ENCODE assay signal across 9 cellular contexts in the genomic region with DNA sequence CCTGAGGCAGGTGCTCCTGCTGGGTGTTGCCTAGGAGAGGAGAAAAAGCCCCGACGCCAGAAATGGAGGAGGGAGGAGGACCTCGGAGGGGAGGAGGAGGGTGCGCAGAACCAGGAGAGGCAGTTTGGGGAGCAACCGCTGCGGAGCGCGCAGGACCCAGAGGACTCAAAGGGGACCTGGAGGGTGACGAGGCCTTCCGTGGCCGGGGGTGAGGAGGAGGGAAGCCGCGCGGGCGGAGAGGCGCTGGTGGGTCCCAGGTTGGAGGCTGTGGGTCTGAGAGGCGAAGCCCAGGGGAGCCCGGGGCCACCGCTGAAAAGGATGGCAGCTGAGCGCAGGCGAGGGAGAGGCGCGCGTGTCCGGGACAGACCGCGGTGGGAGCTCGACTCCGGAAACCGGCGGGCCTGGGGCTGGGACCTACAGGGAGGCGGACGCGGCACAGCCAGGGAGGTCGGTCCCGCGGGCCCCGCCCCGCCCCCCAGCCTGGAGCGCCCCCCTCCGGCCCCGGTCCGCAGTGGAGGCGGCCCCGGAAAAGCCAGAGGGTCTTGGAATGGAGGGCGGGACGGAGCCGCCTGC. TPM values are rescaled to one million over a fixed set of nuclear protein-coding genes. Genes with fewer than 3 reads are reported as not detected.
DNase-seq lines count a peak whose midpoint lies in the region; ATAC-seq and TF ChIP-seq lines count a peak whose summit lies in the region.
"Had no signal": no experiment of that assay in that cellular context is flagged by ENCODE, and none has a peak within 500 bp of the region (broad histone marks: within the 10 kb centered on the region; RNA-seq: fewer than 3 reads in every experiment).

No MANE protein-coding gene starts in this region.

- TF ChIP-seq CTCF in OCI-LY1 (IDR thresholded peaks at IDR 0.05; ENCODE audit: low read length) (peak; percentile 63), cardiac fibroblast (IDR thresholded peaks at IDR 0.05; ENCODE audit: low read depth, low read length) (no peak)

- no peaks in the 10 kb centered on the region for H3F3A ChIP-seq in OCI-LY1 (ENCODE audit: insufficient read depth, low read length)

- H3K9me3 ChIP-seq in OCI-LY1 (ENCODE audit: low read length) (no peaks in the 10 kb centered on the region), mesenchymal stem cell (ENCODE audit: control insufficient read depth, low read length) (no peaks in the 10 kb centered on the region)
- H3K9me3 ChIP-seq: neutrophil had no signal

- H3K27me3 ChIP-seq in ACC112 (ENCODE audit: insufficient read depth, low read length) (0 out of 2 replicates have a peak, but pooled peaks cover 6% of the 10 kb centered on the region), OCI-LY1 (ENCODE audit: insufficient read depth, low read length) (no peaks in the 10 kb centered on the region), mesenchymal stem cell (ENCODE audit: control insufficient read depth in 1 of 2, insufficient read depth in 1 of 2, low read length in 2 of 2) (peaks cover 0 to 62% of the 10 kb centered on the region in 2 experiments)

- H3K27ac ChIP-seq in ACC112 (ENCODE audit: low read depth, low read length) (no peak overlapping the region), OCI-LY1 (ENCODE audit: low read depth, low read length, poor library complexity, severe bottlenecking) (no peak overlapping the region), mesenchymal stem cell (ENCODE audit: low read length, poor library complexity, severe bottlenecking) (no peak overlapping the region)
- H3K27ac ChIP-seq: neutrophil had no signal

- no peak overlapping the region for H2BK120ac ChIP-seq in mesenchymal stem cell (ENCODE audit: low read depth, low read length)

- H3K79me2 ChIP-seq in ACC112 (ENCODE audit: control insufficient read depth, insufficient read depth, low read length, unreplicated experiment) (no peaks in the 10 kb centered on the region), OCI-LY1 (ENCODE audit: insufficient read depth, low read length) (no peaks in the 10 kb centered on the region)

- H3K23ac ChIP-seq in mesenchymal stem cell (ENCODE audit: low read length in 2 of 2), result peak overlapping the region in 1 of 2 experiments; percentile 89

- H3K18ac ChIP-seq in mesenchymal stem cell (ENCODE audit: low read depth in 1 of 2, low read length in 2 of 2), result peak overlapping the region in 1 of 2 experiments; percentile 66

- H2AK5ac ChIP-seq in mesenchymal stem cell (ENCODE audit: low read length, severe bottlenecking), result no peak overlapping the region

- H4K91ac ChIP-seq in mesenchymal stem cell (ENCODE audit: low read length), result peak overlapping the region; percentile 6

- peak overlapping the region; percentile 80 for H3K4me2 ChIP-seq in OCI-LY1 (ENCODE audit: low read length)
- H3K4me2 ChIP-seq in mesenchymal stem cell (ENCODE audit: low read length, poor library complexity, severe bottlenecking), result peak overlapping the region; percentile 95

- no peak overlapping the region for H3K4ac ChIP-seq in mesenchymal stem cell (ENCODE audit: low read depth in 1 of 2, low read length in 2 of 2)

- ATAC-seq in GM18502 (IDR thresholded peaks at IDR 0.05; ENCODE audit: poor library complexity, unreplicated experiment) (peak; percentile 40), HG02938 (IDR thresholded peaks at IDR 0.05; ENCODE audit: unreplicated experiment) (peak; percentile 35)

- H2AFZ ChIP-seq in ACC112 (ENCODE audit: low read length, unreplicated experiment) (peak overlapping the region; percentile 44), OCI-LY1 (ENCODE audit: low read length) (no peak overlapping the region), mesenchymal stem cell (ENCODE audit: low read depth, low read length) (peak overlapping the region; percentile 37)

- H3K4me1 ChIP-seq in ACC112 (ENCODE audit: control insufficient read depth, insufficient read depth, low read length, unreplicated experiment) (peaks cover 27% of the 10 kb centered on the region), OCI-LY1 (ENCODE audit: insufficient read depth, low read length, severe bottlenecking) (peaks cover 4% of the 10 kb centered on the region), mesenchymal stem cell (ENCODE audit: control insufficient read depth, insufficient read depth, low read depth, low read length) (peaks cover 61% of the 10 kb centered on the region)

- H4K8ac ChIP-seq in mesenchymal stem cell (ENCODE audit: low read length), result peak overlapping the region; percentile 67

- H3K4me3 ChIP-seq in ACC112 (ENCODE audit: low read depth, low read length), result peak overlapping the region; percentile 77
- H3K4me3 ChIP-seq in OCI-LY1 (ENCODE audit: low read depth, low read length, poor library complexity, severe bottlenecking), result peak overlapping the region; percentile 63
- peak overlapping the region; percentile 46 to 53 for H3K4me3 ChIP-seq in cardiac fibroblast (replicated peaks in 1 of 2; ENCODE audit: low read depth in 2 of 2, low read length in 2 of 2)
- peak overlapping the region in 1 of 2 experiments; percentile 71 for H3K4me3 ChIP-seq in mesenchymal stem cell (ENCODE audit: insufficient read depth in 1 of 2, low read depth in 1 of 2, low read length in 2 of 2)

- H4K20me1 ChIP-seq in OCI-LY1 (ENCODE audit: insufficient read depth, low read length), result no peaks in the 10 kb centered on the region

- peak overlapping the region in 1 of 2 experiments; percentile 26 for H3K14ac ChIP-seq in mesenchymal stem cell (ENCODE audit: low read length in 2 of 2)

- H3K36me3 ChIP-seq in ACC112 (ENCODE audit: insufficient read depth, low read length), result no peaks in the 10 kb centered on the region
- no peaks in the 10 kb centered on the region for H3K36me3 ChIP-seq in OCI-LY1 (ENCODE audit: insufficient read depth, low read length)
- H3K36me3 ChIP-seq in mesenchymal stem cell (ENCODE audit: control insufficient read depth in 1 of 2, insufficient read depth in 2 of 2, low read depth in 1 of 2, low read length in 2 of 2), result peaks cover 0 to 31% of the 10 kb centered on the region in 2 experiments
- H3K36me3 ChIP-seq: neutrophil had no signal

- H2BK15ac ChIP-seq in mesenchymal stem cell (ENCODE audit: low read depth, poor library complexity, severe bottlenecking), result peak overlapping the region; percentile 80

- no peaks in the 10 kb centered on the region for H3K9me2 ChIP-seq in OCI-LY1 (ENCODE audit: low read depth, low read length)

- peaks cover 7% of the 10 kb centered on the region for H3K79me1 ChIP-seq in mesenchymal stem cell (replicated peaks; ENCODE audit: low read length, poor library complexity, severe bottlenecking)

- H2BK5ac ChIP-seq in mesenchymal stem cell (ENCODE audit: low read depth, low read length, poor library complexity, severe bottlenecking), result no peak overlapping the region

- DNase-seq in cardiac fibroblast (ENCODE audit: low read depth in 2 of 2) (peak in 1 of 2 donors; percentile 20), mesenchymal stem cell (peak; percentile 37), germinal center (ENCODE audit: low spot score) (no peak), NCI-H2107 treated with DMSO at 0.1 percent for 48 hours (lab: John Stamatoyannopoulos, UW; ENCODE audit: unreplicated experiment) (no peak)

- H3K9ac ChIP-seq in OCI-LY1 (ENCODE audit: low read length) (peak overlapping the region; percentile 56), mesenchymal stem cell (ENCODE audit: low read length) (no peak overlapping the region)

- WGBS in mesenchymal stem cell, result 2% methylated on average over 36 of the region's 48 CpGs

- H2BK12ac ChIP-seq in mesenchymal stem cell (ENCODE audit: low read length in 2 of 2), result peak overlapping the region in 1 of 2 experiments; percentile 69

RNA-seq across cellular contexts. Expression of a gene that starts 15.1 kb away (rescaled TPM):
- polyA plus RNA-seq in mesenchymal stem cell (2013, experiment 1 of 2), result not detected
- polyA plus RNA-seq in mesenchymal stem cell (2013, experiment 2 of 2), result not detected

RNA-seq across cellular contexts. Expression of a gene that starts 39.1 kb away (rescaled TPM):
- polyA plus RNA-seq in mesenchymal stem cell (2013, experiment 1 of 2), result 64.9 TPM
- 62.3 TPM for polyA plus RNA-seq in mesenchymal stem cell (2013, experiment 2 of 2)

RNA-seq across cellular contexts. Expression of a gene that starts 45.7 kb away (rescaled TPM):
- 70.3 TPM for polyA plus RNA-seq in mesenchymal stem cell (2013, experiment 1 of 2)
- polyA plus RNA-seq in mesenchymal stem cell (2013, experiment 2 of 2), result 75.0 TPM

RNA-seq across cellular contexts. Expression of a gene that starts 56.9 kb away (rescaled TPM):
- 7.6 TPM for polyA plus RNA-seq in mesenchymal stem cell (2013, experiment 1 of 2)
- polyA plus RNA-seq in mesenchymal stem cell (2013, experiment 2 of 2), result 7.7 TPM

RNA-seq across cellular contexts. Expression of a gene that starts 59.1 kb away (rescaled TPM):
- 28.5 TPM for polyA plus RNA-seq in mesenchymal stem cell (2013, experiment 1 of 2)
- 25.8 TPM for polyA plus RNA-seq in mesenchymal stem cell (2013, experiment 2 of 2)
